In genomic region chr5:172833691-172834569, GRCh38 we compare ENCODE assay signal across 8 cellular contexts. TPM values are rescaled to one million over a fixed set of nuclear protein-coding genes. Genes with fewer than 3 reads are reported as not detected.
DNase-seq lines count a peak whose midpoint lies in the region; ATAC-seq and TF ChIP-seq lines count a peak whose summit lies in the region.

Gene ERGIC1, plus strand, starts transcription at chr5:172834251. Its CDS starts 163 bp downstream, at chr5:172834414.

- 0 to 1% methylated on average over 33 to 46 of the region's 66 CpGs for WGBS in GM23248 (ENCODE audit: low coverage in 1 of 2, low lambda C conversion rate in 2 of 2, missing lambda C conversion rate in 2 of 2), 2 experiments
- WGBS in adipose tissue, 3 donors = 3 to 4% (median 4%) methylated on average over 31 to 66 of the region's 66 CpGs
- 2 to 8% methylated on average over 9 to 24 of the region's 66 CpGs for WGBS in upper lobe of left lung, 2 donors

- POLR2A ChIA-PET in T-cell (lab: Charles Lee) = interaction anchor here (0.5 to 1.0 kb wide), 6 partner anchors 51 to 1446 kb away, joined by 3 to 6 read pairs (median 4); partner anchors contain the start of genes DUSP1 (in 1 of the 2) and NPM1 (in 1 of the 2)

- no peaks in the 10 kb centered on the region for H3K27me3 ChIP-seq in GM23248 (replicated peaks; ENCODE audit: insufficient read depth)
- H3K27me3 ChIP-seq in parathyroid adenoma (ENCODE audit: control insufficient read depth, insufficient read depth, low read length) = no peaks in the 10 kb centered on the region
- H3K27me3 ChIP-seq in upper lobe of left lung = no peaks in the 10 kb centered on the region

- no peaks in the 10 kb centered on the region for H3K9me2 ChIP-seq in GM23248 (ENCODE audit: insufficient read depth)

- H3K79me2 ChIP-seq in GM23248 (ENCODE audit: insufficient read depth) (peaks cover 47% of the 10 kb centered on the region), parathyroid adenoma (no peaks in the 10 kb centered on the region)

- peak within 1 kb of the TSS; percentile 76 to 90 for H3K27ac Mint-ChIP-seq in T-cell

- H3K36me3 ChIP-seq in GM23248 (ENCODE audit: low read depth) (no peaks in the 10 kb centered on the region), parathyroid adenoma (ENCODE audit: control insufficient read depth, insufficient read depth, low read length) (no peaks in the 10 kb centered on the region), upper lobe of left lung (no peaks in the 10 kb centered on the region)

- TF ChIP-seq CTCF in parathyroid adenoma (IDR thresholded peaks at IDR 0.05) (peak; percentile 8), upper lobe of left lung (IDR thresholded peaks at IDR 0.05) (peak in 2 of 6 experiments; percentile 15 to 33)

- H3K4me2 ChIP-seq in GM23248 (ENCODE audit: unreplicated experiment) (peak within 1 kb of the TSS; percentile 94), parathyroid adenoma (ENCODE audit: low read length) (peak within 1 kb of the TSS; percentile 97)

- peak within 1 kb of the TSS; percentile 97 for H3K27ac ChIP-seq in GM23248
- H3K27ac ChIP-seq in adipose tissue (ENCODE audit: low read depth, low read length) = peak within 1 kb of the TSS; percentile 67
- peak within 1 kb of the TSS; percentile 82 for H3K27ac ChIP-seq in parathyroid adenoma
- peak within 1 kb of the TSS; percentile 84 to 95 (median 92) for H3K27ac ChIP-seq in upper lobe of left lung

- H3K4me3 ChIP-seq in GM23248 (peak within 1 kb of the TSS; percentile 92), parathyroid adenoma (ENCODE audit: low read depth, low read length) (peak within 1 kb of the TSS; percentile 70), upper lobe of left lung (peak within 1 kb of the TSS; percentile 59 to 87 (median 82))

- H3K4me1 ChIP-seq in GM23248 (ENCODE audit: insufficient read depth) (peaks cover 28% of the 10 kb centered on the region), parathyroid adenoma (peaks cover 11% of the 10 kb centered on the region), upper lobe of left lung (peaks cover 27 to 52% (median 44%) of the 10 kb centered on the region in 4 donors)

- peak; percentile 83 to 88 (median 86) for ATAC-seq in T-cell (replicated peaks in 1 of 4)
- peak; percentile 78 to 95 for ATAC-seq in upper lobe of left lung (ENCODE audit: low FRiP score in 2 of 2)

- peak; percentile 85 for DNase-seq in G401 (ENCODE audit: low spot score)
- DNase-seq in GM23248 = peak; percentile 92
- DNase-seq in Kasumi-1 (lab: John Stamatoyannopoulos, UW) = peak; percentile 39 to 58
- peak; percentile 22 to 72 (median 52) for DNase-seq in T-cell
- peak; percentile 95 for DNase-seq in cardiac septum (ENCODE audit: low spot score)
- peak; percentile 88 to 98 for DNase-seq in upper lobe of left lung

- no peaks in the 10 kb centered on the region for H3K9me3 Mint-ChIP-seq in T-cell

- CTCF ChIA-PET in T-cell (lab: Charles Lee) = no interaction called here

- peak within 1 kb of the TSS; percentile 81 to 85 (median 85) for H3K4me3 Mint-ChIP-seq in T-cell

- H3K4me1 Mint-ChIP-seq in T-cell = peaks cover 39 to 47% (median 41%) of the 10 kb centered on the region in 3 donors

- H4K20me1 ChIP-seq in GM23248 (ENCODE audit: insufficient read depth) = no peaks in the 10 kb centered on the region

- H2AFZ ChIP-seq in GM23248 (peak within 1 kb of the TSS; percentile 43; the same call in 1 of the 2 replicates), parathyroid adenoma (peak within 1 kb of the TSS; percentile 95)

- TF ChIP-seq POLR2A in upper lobe of left lung (IDR thresholded peaks at IDR 0.05) = peak in 3 of 4 donors; percentile 56 to 92 (median 59)

- peak in 1 of 4 donors; percentile 46 for TF ChIP-seq EP300 in upper lobe of left lung (IDR thresholded peaks at IDR 0.05)

- in situ Hi-C loops in G401 (cut with HindIII; ENCODE audit: low sequenced_read_pairs) (no loop called here), GM23248 (cut with MboI) (no loop called here)

- H3K36me3 Mint-ChIP-seq in T-cell = no peaks in the 10 kb centered on the region

- H3K9me3 ChIP-seq in GM23248 (ENCODE audit: low read depth) = no peaks in the 10 kb centered on the region
- no peaks in the 10 kb centered on the region for H3K9me3 ChIP-seq in parathyroid adenoma (ENCODE audit: control insufficient read depth, low read length)
- no peaks in the 10 kb centered on the region for H3K9me3 ChIP-seq in upper lobe of left lung

- intact Hi-C loops in cardiac septum (cut with DNase I) = no loop called here

- H3K9ac ChIP-seq in GM23248 (peak within 1 kb of the TSS; percentile 98), parathyroid adenoma (peak within 1 kb of the TSS; percentile 67)

- no peaks in the 10 kb centered on the region for H3K27me3 Mint-ChIP-seq in T-cell

- peaks cover 29% of the 10 kb centered on the region for H3F3A ChIP-seq in GM23248 (ENCODE audit: insufficient read depth)

RNA-seq across cellular contexts. Expression of gene ERGIC1, which starts in this region (rescaled TPM):
- 21.3 and 28.7 TPM in 2 replicates for total RNA-seq in G401 (2014; rRNA removed; shearing (Covaris generic))
- total RNA-seq in GM23248 (2014; rRNA removed; shearing (Covaris generic)) = 233 and 235 TPM in 2 replicates
- polyA plus RNA-seq in GM23248 (2016; fragmentation: Nextera tagmentation; extraction: Ambion mirVana) (66.4 and 75.8 TPM in 2 replicates), adipose tissue (100 to 1,000 TPM in 2 of 3 donors, 10 to 100 TPM in 1; 66.5 to 123 (median 119) TPM)
- total RNA-seq in T-cell (10 to 100 TPM; 45.5 to 67.7 (median 46.8) TPM), cardiac septum (76.9 TPM), upper lobe of left lung (100 to 1,000 TPM; 158 to 225 (median 173) TPM)

Comparison
In these comparisons a context has a peak if more than half of its experiments do, and no peak if none do; other contexts are left out.
1. Peak in every context shown above with its lines: DNase-seq, ATAC-seq, H3K4me3 ChIP-seq and H3K27ac ChIP-seq.